34 cellular contexts compared by ENCODE assay signal in the genomic region with DNA sequence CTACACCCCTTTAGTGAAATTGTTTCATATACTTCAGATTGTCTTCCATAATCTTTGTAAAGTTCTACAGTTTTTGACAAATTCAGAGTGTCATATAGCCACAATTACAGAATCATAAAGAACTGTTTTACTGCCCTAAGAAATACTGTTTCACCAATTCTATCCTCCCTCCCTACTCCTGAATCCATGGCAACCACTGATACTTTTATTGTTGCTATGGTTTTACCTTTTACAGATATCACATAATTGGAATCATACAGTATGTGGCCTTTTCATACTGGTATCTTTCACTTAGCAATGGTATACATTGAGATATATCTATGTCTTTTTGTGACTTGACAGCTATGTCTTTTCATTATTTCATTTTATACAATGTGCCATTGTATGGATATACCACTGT.
"Had no signal": no experiment of that assay in that cellular context is flagged by ENCODE, and none has a peak within 500 bp of the region (broad histone marks: within the 10 kb centered on the region; RNA-seq: fewer than 3 reads in every experiment).

No MANE protein-coding gene starts in this region.

- H3K27ac ChIP-seq: brain microvascular endothelial cell, epithelial cell of prostate, WERI-Rb-1 had no signal

- H3K27ac Mint-ChIP-seq: activated CD4-positive, alpha-beta memory T cell treated with anti-CD3 and anti-CD28 coated beads for 36 hours; activated CD4-positive, alpha-beta T cell treated with anti-CD3 and anti-CD28 coated beads, Interleukin-2, amount 10 ng/mL, durations not matched to agents 24 days and 14 days; activated CD8-positive, alpha-beta memory T cell treated with anti-CD3 and anti-CD28 coated beads, Interleukin-2, amount 10 ng/mL, durations not matched to agents 7 days and 5 days; activated CD8-positive, alpha-beta T cell treated with anti-CD3 and anti-CD28 coated beads, Interleukin-2, amount 10 ng/mL, durations not matched to agents 7 days and 5 days; activated naive CD4-positive, alpha-beta T cell treated with anti-CD3 and anti-CD28 coated beads for 36 hours; activated T-cell treated with anti-CD3 and anti-CD28 coated beads, Interleukin-2, amount 50 U/mL, for 24 hours; activated T-helper 2 cell treated with anti-CD3 and anti-CD28 coated beads, Interferon-gamma antibody, Interleukin-2, Interleukin-4, amounts not matched to agents 10 μg/mL and 5 μg/mL and 100 μg/mL, durations not matched to agents 14 hours and 24 hours and 36 hours; T-helper 1 cell treated with Interleukin-12 subunit alpha and Interleukin-12 subunit beta and Interleukin-4 antibody, amounts not matched to agents 30 μg/mL and 1 μg/mL, for 36 hours; T-helper 2 cell treated with Interferon-gamma antibody and Interleukin-4, amounts not matched to agents 5 μg/mL and 100 μg/mL, for 36 hours had no signal

- DNase-seq: activated CD4-positive, alpha-beta memory T cell treated with anti-CD3 and anti-CD28 coated beads for 36 hours; activated CD4-positive, alpha-beta T cell treated with anti-CD3 and anti-CD28 coated beads for 36 hours; activated CD4-positive, alpha-beta T cell treated with anti-CD3 and anti-CD28 coated beads, Interleukin-2, amount 10 ng/mL, durations not matched to agents 24 days and 14 days; activated CD4-positive, CD25-positive, alpha-beta regulatory T cell; activated CD4-positive, CD25-positive, alpha-beta regulatory T cell treated with anti-CD3 and anti-CD28 coated beads, Interleukin-2, amount 50 U/mL, for 72 hours; activated CD8-positive, alpha-beta memory T cell treated with anti-CD3 and anti-CD28 coated beads, Interleukin-2, amount 10 ng/mL, durations not matched to agents 7 days and 5 days; activated CD8-positive, alpha-beta memory T cell treated with anti-CD3 and anti-CD28 coated beads, Interleukin-2, amount 50 U/mL, for 4 hours; activated CD8-positive, alpha-beta T cell treated with anti-CD3 and anti-CD28 coated beads, Interleukin-2, amount 10 ng/mL, durations not matched to agents 7 days and 5 days; activated effector memory CD4-positive, alpha-beta T cell treated with anti-CD3 and anti-CD28 coated beads, Interleukin-2, amount 50 U/mL, for 16 hours; activated naive CD4-positive, alpha-beta T cell treated with anti-CD3 and anti-CD28 coated beads for 36 hours; activated T-cell treated with anti-CD3 and anti-CD28 coated beads, Interleukin-2, amount 50 U/mL, for 24 hours; amniotic stem cell; anterior cingulate cortex; brain microvascular endothelial cell; cortex of kidney; dermis blood vessel endothelial cell; effector CD4-positive, alpha-beta T cell; effector memory CD8-positive, alpha-beta T cell; foreskin fibroblast; head of caudate nucleus; SW 1271; T-cell; T1000; WERI-Rb-1 had no signal

- H3K4me3 Mint-ChIP-seq: activated CD4-positive, alpha-beta memory T cell treated with anti-CD3 and anti-CD28 coated beads for 36 hours; activated CD4-positive, alpha-beta T cell treated with anti-CD3 and anti-CD28 coated beads for 36 hours; activated CD4-positive, alpha-beta T cell treated with anti-CD3 and anti-CD28 coated beads, Interleukin-2, amount 10 ng/mL, durations not matched to agents 24 days and 14 days; activated CD8-positive, alpha-beta memory T cell treated with anti-CD3 and anti-CD28 coated beads, Interleukin-2, amount 10 ng/mL, durations not matched to agents 7 days and 5 days; activated CD8-positive, alpha-beta T cell treated with anti-CD3 and anti-CD28 coated beads, Interleukin-2, amount 10 ng/mL, durations not matched to agents 7 days and 5 days; activated naive CD4-positive, alpha-beta T cell treated with anti-CD3 and anti-CD28 coated beads for 36 hours; activated naive CD8-positive, alpha-beta T cell; activated T-cell treated with anti-CD3 and anti-CD28 coated beads, Interleukin-2, amount 50 U/mL, for 24 hours; effector memory CD8-positive, alpha-beta T cell; T-cell; T-helper 1 cell treated with Interleukin-12 subunit alpha and Interleukin-12 subunit beta and Interleukin-4 antibody, amounts not matched to agents 30 μg/mL and 1 μg/mL, for 36 hours; T-helper 2 cell treated with Interferon-gamma antibody and Interleukin-4, amounts not matched to agents 5 μg/mL and 100 μg/mL, for 36 hours had no signal

- FAIRE-seq: astrocyte, bronchial epithelial cell, colon, endothelial cell of umbilical vein, frontal cortex had no signal

- H3K27me3 Mint-ChIP-seq: activated CD4-positive, alpha-beta memory T cell treated with anti-CD3 and anti-CD28 coated beads for 36 hours; activated CD4-positive, alpha-beta T cell treated with anti-CD3 and anti-CD28 coated beads for 36 hours; activated CD4-positive, alpha-beta T cell treated with anti-CD3 and anti-CD28 coated beads, Interleukin-2, amount 10 ng/mL, durations not matched to agents 24 days and 14 days; activated CD8-positive, alpha-beta memory T cell treated with anti-CD3 and anti-CD28 coated beads, Interleukin-2, amount 10 ng/mL, durations not matched to agents 7 days and 5 days; activated naive CD8-positive, alpha-beta T cell; activated T-cell treated with anti-CD3 and anti-CD28 coated beads, Interleukin-2, amount 50 U/mL, for 24 hours; effector memory CD8-positive, alpha-beta T cell; T-cell had no signal

- ATAC-seq: activated CD4-positive, alpha-beta T cell treated with anti-CD3 and anti-CD28 coated beads for 36 hours; activated CD8-positive, alpha-beta memory T cell treated with anti-CD3 and anti-CD28 coated beads, Interleukin-2, amount 10 ng/mL, durations not matched to agents 7 days and 5 days; activated CD8-positive, alpha-beta T cell treated with anti-CD3 and anti-CD28 coated beads, Interleukin-2, amount 10 ng/mL, durations not matched to agents 7 days and 5 days; effector memory CD8-positive, alpha-beta T cell; T-cell had no signal

- H3K9me3 Mint-ChIP-seq: activated CD4-positive, alpha-beta memory T cell treated with anti-CD3 and anti-CD28 coated beads for 36 hours; activated CD4-positive, alpha-beta T cell treated with anti-CD3 and anti-CD28 coated beads, Interleukin-2, amount 10 ng/mL, durations not matched to agents 24 days and 14 days; activated naive CD4-positive, alpha-beta T cell treated with anti-CD3 and anti-CD28 coated beads for 36 hours; activated T-cell treated with anti-CD3 and anti-CD28 coated beads, Interleukin-2, amount 50 U/mL, for 24 hours; activated T-helper 2 cell treated with anti-CD3 and anti-CD28 coated beads, Interferon-gamma antibody, Interleukin-2, Interleukin-4, amounts not matched to agents 10 μg/mL and 5 μg/mL and 100 μg/mL, durations not matched to agents 14 hours and 24 hours and 36 hours; effector memory CD8-positive, alpha-beta T cell; T-cell; T-helper 1 cell treated with Interleukin-12 subunit alpha and Interleukin-12 subunit beta and Interleukin-4 antibody, amounts not matched to agents 30 μg/mL and 1 μg/mL, for 36 hours; T-helper 2 cell treated with Interferon-gamma antibody and Interleukin-4, amounts not matched to agents 5 μg/mL and 100 μg/mL, for 36 hours had no signal

- H3K27me3 ChIP-seq: brain microvascular endothelial cell had no signal

- H3K4me1 Mint-ChIP-seq: activated CD4-positive, alpha-beta T cell treated with anti-CD3 and anti-CD28 coated beads for 36 hours; activated CD8-positive, alpha-beta memory T cell treated with anti-CD3 and anti-CD28 coated beads, Interleukin-2, amount 10 ng/mL, durations not matched to agents 7 days and 5 days had no signal
